In the genomic region with DNA sequence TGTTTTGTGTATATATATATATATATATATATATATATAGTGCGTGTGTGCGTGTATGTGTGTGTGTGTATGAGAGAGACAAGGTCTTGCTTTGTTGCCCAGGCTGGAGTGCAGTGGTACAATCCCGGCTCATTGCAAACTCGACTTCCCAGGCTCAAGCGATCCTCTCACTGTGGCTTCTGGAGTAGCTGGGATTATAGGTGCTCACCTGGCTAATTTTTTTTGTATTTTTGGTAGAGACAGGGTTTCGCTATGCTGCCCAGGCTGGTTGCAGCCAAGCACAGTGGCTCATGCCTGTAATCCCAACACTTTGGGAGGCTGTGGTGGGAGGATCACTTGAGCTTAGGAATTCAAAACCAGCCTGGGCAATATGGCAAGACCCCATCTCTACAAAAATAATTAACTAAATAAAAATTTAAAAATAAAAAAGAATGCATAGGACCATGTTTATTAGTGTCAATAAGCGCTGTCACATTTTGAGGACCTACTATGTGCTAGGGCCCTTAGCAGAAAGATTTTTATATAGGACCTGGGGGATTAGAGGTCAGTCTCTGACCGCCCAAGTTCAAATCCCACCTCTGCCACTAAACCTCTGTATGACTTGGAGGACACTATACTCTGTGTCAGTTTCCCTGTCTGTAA, we compare ENCODE assay signal across 7 cellular contexts. TPM values are rescaled to one million over a fixed set of nuclear protein-coding genes. Genes with fewer than 3 reads are reported as not detected.
A peak's percentile ranks its signal among the peaks of the same experiment; 100 is the strongest.
DNase-seq lines count a peak whose midpoint lies in the region; TF ChIP-seq lines count a peak whose summit lies in the region.
"Had no signal": no experiment of that assay in that cellular context is flagged by ENCODE, and none has a peak within 500 bp of the region (broad histone marks: within the 10 kb centered on the region; RNA-seq: fewer than 3 reads in every experiment).

No MANE protein-coding gene starts in this region.

- H3K9me3 Mint-ChIP-seq in HFFc6, result no peaks in the 10 kb centered on the region

- H3K27ac ChIP-seq in brain microvascular endothelial cell, result no peak overlapping the region
- H3K27ac ChIP-seq in trophoblast cell (ENCODE audit: low read depth, low read length), result no peak overlapping the region
- no peak overlapping the region for H3K27ac ChIP-seq in prostate gland
- no peak overlapping the region for H3K27ac ChIP-seq in uterus

- H3K27me3 ChIP-seq in brain microvascular endothelial cell (replicated peaks) (no peaks in the 10 kb centered on the region), trophoblast cell (ENCODE audit: insufficient read depth, low read length) (no peaks in the 10 kb centered on the region), prostate gland (replicated peaks; ENCODE audit: insufficient read depth) (no peaks in the 10 kb centered on the region), uterus (no peaks in the 10 kb centered on the region)

- TF ChIP-seq CTCF in HFFc6 (IDR thresholded peaks at IDR 0.05), result no peak
- no peak for TF ChIP-seq CTCF in brain microvascular endothelial cell (IDR thresholded peaks at IDR 0.05; ENCODE audit: low read depth, low read length, missing control alignments)
- no peak for TF ChIP-seq CTCF in prostate gland (IDR thresholded peaks at IDR 0.05)
- no peak for TF ChIP-seq CTCF in uterus (IDR thresholded peaks at IDR 0.05)

- H3K27ac Mint-ChIP-seq in HFFc6, result no peak overlapping the region

- H3K4me1 ChIP-seq in trophoblast cell (ENCODE audit: control insufficient read depth in 1 of 2, insufficient read depth in 2 of 2, low read length in 2 of 2), result peaks cover 6 to 8% of the 10 kb centered on the region in 2 experiments
- no peaks in the 10 kb centered on the region for H3K4me1 ChIP-seq in prostate gland (replicated peaks)
- peaks cover 0 to 11% of the 10 kb centered on the region in 2 donors for H3K4me1 ChIP-seq in uterus

- no peak overlapping the region for H2BK12ac ChIP-seq in trophoblast cell (ENCODE audit: low read length)

- no peak for DNase-seq in HFFc6
- no peak for DNase-seq in brain microvascular endothelial cell
- peak in 1 of 2 donors; percentile 58 for DNase-seq in trophoblast cell
- DNase-seq in prostate gland (ENCODE audit: low spot score), result no peak
- DNase-seq in uterus, result no peak
- DNase-seq: effector memory CD4-positive, alpha-beta T cell had no signal

- H3K79me2 ChIP-seq in trophoblast cell (ENCODE audit: control insufficient read depth, insufficient read depth, low read length, poor library complexity), result peaks cover 6% of the 10 kb centered on the region

- H3K18ac ChIP-seq in trophoblast cell (ENCODE audit: low read length), result no peak overlapping the region

- no peak overlapping the region for H3K9ac ChIP-seq in trophoblast cell (ENCODE audit: low read length)

- H2AFZ ChIP-seq in trophoblast cell (ENCODE audit: insufficient read depth, low read length, poor library complexity), result no peak overlapping the region

- H3K79me1 ChIP-seq in trophoblast cell (ENCODE audit: low read length), result peaks cover 10% of the 10 kb centered on the region

- H4K91ac ChIP-seq in trophoblast cell (ENCODE audit: low read depth, low read length), result no peak overlapping the region

- H3K27me3 Mint-ChIP-seq in HFFc6 (ENCODE audit: insufficient read depth), result no peaks in the 10 kb centered on the region; the same call in none of the 2 replicates

- H3K9me3 ChIP-seq in trophoblast cell (ENCODE audit: insufficient read depth, low read depth, low read length), result no peaks in the 10 kb centered on the region
- H3K9me3 ChIP-seq in prostate gland, result no peaks in the 10 kb centered on the region
- no peaks in the 10 kb centered on the region for H3K9me3 ChIP-seq in uterus

- H3K4me2 ChIP-seq in trophoblast cell (ENCODE audit: low read length), result no peak overlapping the region

- H3K36me3 Mint-ChIP-seq in HFFc6 (ENCODE audit: low read depth), result peaks cover 21% of the 10 kb centered on the region

- H2AK5ac ChIP-seq in trophoblast cell (ENCODE audit: low read length), result no peak overlapping the region

- no peak overlapping the region for H3K23ac ChIP-seq in trophoblast cell (ENCODE audit: low read length)

- H3K4me1 Mint-ChIP-seq in HFFc6 (ENCODE audit: low read depth), result peaks cover 27% of the 10 kb centered on the region

- intact Hi-C loops in prostate gland (cut with DNase I), result no loop called here
- intact Hi-C loops in uterus (cut with DNase I; ENCODE audit: low total_unique reads), result no loop called here

- TF ChIP-seq POLR2A in prostate gland (IDR thresholded peaks at IDR 0.05) (no peak), uterus (IDR thresholded peaks at IDR 0.05) (no peak)

- H3K14ac ChIP-seq in trophoblast cell (ENCODE audit: low read length), result no peak overlapping the region

- in situ Hi-C loops in brain microvascular endothelial cell (cut with HindIII; ENCODE audit: low pct_ligation_motif_present, low sequenced_read_pairs), result no loop called here

- H2BK5ac ChIP-seq in trophoblast cell (ENCODE audit: low read depth, low read length, poor library complexity), result no peak overlapping the region

- no CpG with 5 or more reads among the region's 8 CpGs for WGBS in trophoblast cell (ENCODE audit: extremely low coverage, insufficient coverage, insufficient read length)
- 82% methylated on average over 8 of the region's 8 CpGs for WGBS in prostate gland

- H3K4ac ChIP-seq in trophoblast cell (ENCODE audit: low read depth, low read length), result peak overlapping the region; percentile 40

- H3K4me3 ChIP-seq in brain microvascular endothelial cell (ENCODE audit: low read depth, low read length) (peak overlapping the region; percentile 33), trophoblast cell (ENCODE audit: low read depth, low read length) (no peak overlapping the region), prostate gland (no peak overlapping the region), uterus (no peak overlapping the region)

- no peak overlapping the region for H4K8ac ChIP-seq in trophoblast cell (ENCODE audit: low read depth, low read length)

- no peak overlapping the region for H2BK120ac ChIP-seq in trophoblast cell (ENCODE audit: insufficient read depth, low read length, poor library complexity)

- peak overlapping the region; percentile 70 for H3K4me3 Mint-ChIP-seq in HFFc6

- no peak overlapping the region for H4K12ac ChIP-seq in trophoblast cell (ENCODE audit: low read depth, low read length)

- peaks cover 28% of the 10 kb centered on the region for H3K36me3 ChIP-seq in brain microvascular endothelial cell (replicated peaks)
- H3K36me3 ChIP-seq in trophoblast cell (ENCODE audit: control insufficient read depth in 1 of 2, insufficient read depth in 2 of 2, low read length in 2 of 2), result peaks cover 30 to 31% of the 10 kb centered on the region in 2 experiments
- H3K36me3 ChIP-seq in prostate gland, result peaks cover 4 to 9% of the 10 kb centered on the region in 2 donors
- no peaks in the 10 kb centered on the region for H3K36me3 ChIP-seq in uterus

RNA-seq across cellular contexts. Expression of gene PVR, which starts 1.8 kb away (rescaled TPM):
- 10 to 100 TPM; 45.9 to 76.2 (median 54.3) TPM for total RNA-seq in HFFc6 (2021; fragmentation: NEBNext Ultra II Directional; extraction: Animal tissue kit (Norgen Biotek cat#: 25700))
- polyA plus RNA-seq in trophoblast cell (2013), result 20.8 and 23.7 TPM in 2 replicates
- total RNA-seq in prostate gland (10 to 100 TPM; 30.1 to 35.6 TPM), uterus (10 to 100 TPM in 3 of 4 donors, 1 to 10 TPM in 1; 7.9 to 45.3 (median 28.0) TPM)

RNA-seq across cellular contexts. Expression of gene CEACAM19, which starts 25.8 kb away (rescaled TPM):
- total RNA-seq in HFFc6 (2021; fragmentation: NEBNext Ultra II Directional; extraction: Animal tissue kit (Norgen Biotek cat#: 25700)), result 1 to 10 TPM; 1.8 to 2.5 (median 2.1) TPM
- 1.6 and 1.7 TPM in 2 replicates for polyA plus RNA-seq in trophoblast cell (2013)
- total RNA-seq in prostate gland (1 to 10 TPM; 3.6 to 8.1 TPM), uterus (10 to 100 TPM in 1 of 4 donors, 1 to 10 TPM in 3; 1.0 to 16.1 (median 1.3) TPM)

RNA-seq across cellular contexts. Expression of gene IGSF23, which starts 32.2 kb away (rescaled TPM):
- total RNA-seq in HFFc6 (2021; fragmentation: NEBNext Ultra II Directional; extraction: Animal tissue kit (Norgen Biotek cat#: 25700)), result not detected
- 0.08 and 0.12 TPM in 2 replicates for polyA plus RNA-seq in trophoblast cell (2013)
- total RNA-seq in prostate gland, result not detected
- total RNA-seq in uterus, result not detected
- total RNA-seq: mesenteric fat pad had no signal

RNA-seq across cellular contexts. Expression of gene CEACAM16, which starts 53.4 kb away (rescaled TPM):
- total RNA-seq in HFFc6 (2021; fragmentation: NEBNext Ultra II Directional; extraction: Animal tissue kit (Norgen Biotek cat#: 25700)), result not detected
- polyA plus RNA-seq in trophoblast cell (2013), result not detected in 2 replicates
- total RNA-seq in prostate gland (not detected), uterus (not detected)
- total RNA-seq: mesenteric fat pad had no signal
